In the genomic region with DNA sequence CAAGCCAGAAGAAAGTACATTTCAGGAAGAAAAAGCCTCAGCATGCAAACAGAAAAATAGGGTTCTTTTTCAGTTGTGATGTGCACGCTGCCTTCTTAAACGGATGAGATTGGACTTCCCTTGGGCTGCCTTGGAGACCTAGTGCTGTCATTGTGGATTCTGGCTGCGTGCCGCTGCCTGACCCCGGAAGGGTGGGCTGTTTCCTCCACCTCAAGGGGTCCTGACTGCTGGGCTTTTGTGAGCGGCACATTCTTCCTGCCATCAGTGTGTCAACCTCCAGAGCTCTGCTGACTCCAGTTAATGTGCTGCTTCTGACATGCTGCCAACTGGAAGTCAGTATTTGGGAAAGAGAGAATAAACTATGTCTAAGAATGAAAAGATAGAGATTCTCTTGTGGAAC, we compare ENCODE assay signal across 2 cellular contexts.
TF ChIP-seq lines count a peak whose summit lies in the region.

No MANE protein-coding gene starts in this region.

TF ChIP-seq in liver, 16 proteins besides CTCF, POLR2A, EP300 and RAD21:
- TF ChIP-seq NR2F2 (IDR thresholded peaks at IDR 0.05) = peak; percentile 43
- TF ChIP-seq RXRA (IDR thresholded peaks at IDR 0.05) = no peak

TF ChIP-seq in HepG2, 621 proteins besides CTCF, POLR2A, EP300 and RAD21:
- TF ChIP-seq ZNF670 (CRISPR knock-in tag; IDR thresholded peaks at IDR 0.05; ENCODE audit: borderline replicate concordance) = no peak
- no peak for TF ChIP-seq ZNF3 (CRISPR knock-in tag; IDR thresholded peaks at IDR 0.05)
- TF ChIP-seq KLF6 (CRISPR knock-in tag; IDR thresholded peaks at IDR 0.05) = no peak
- no peak for TF ChIP-seq NRL (CRISPR knock-in tag; IDR thresholded peaks at IDR 0.05; ENCODE audit: borderline replicate concordance)
- no peak for TF ChIP-seq LBX2 (CRISPR knock-in tag; IDR thresholded peaks at IDR 0.05; ENCODE audit: borderline replicate concordance)
- TF ChIP-seq FOXP4 (CRISPR knock-in tag; IDR thresholded peaks at IDR 0.05) = no peak
- no peak for TF ChIP-seq ZC3H4 (CRISPR knock-in tag; IDR thresholded peaks at IDR 0.05; ENCODE audit: borderline replicate concordance)
- TF ChIP-seq, protein P1, sequence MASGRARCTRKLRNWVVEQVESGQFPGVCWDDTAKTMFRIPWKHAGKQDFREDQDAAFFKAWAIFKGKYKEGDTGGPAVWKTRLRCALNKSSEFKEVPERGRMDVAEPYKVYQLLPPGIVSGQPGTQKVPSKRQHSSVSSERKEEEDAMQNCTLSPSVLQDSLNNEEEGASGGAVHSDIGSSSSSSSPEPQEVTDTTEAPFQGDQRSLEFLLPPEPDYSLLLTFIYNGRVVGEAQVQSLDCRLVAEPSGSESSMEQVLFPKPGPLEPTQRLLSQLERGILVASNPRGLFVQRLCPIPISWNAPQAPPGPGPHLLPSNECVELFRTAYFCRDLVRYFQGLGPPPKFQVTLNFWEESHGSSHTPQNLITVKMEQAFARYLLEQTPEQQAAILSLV (CRISPR knock-in tag; IDR thresholded peaks at IDR 0.05; ENCODE audit: borderline replicate concordance) = no peak
- no peak for TF ChIP-seq AGO1 (IDR thresholded peaks at IDR 0.05; ENCODE audit: low read depth, low read length, poor library complexity, severe bottlenecking)
- no peak for TF ChIP-seq TRIM24 (CRISPR knock-in tag; IDR thresholded peaks at IDR 0.05)
- TF ChIP-seq, protein P2, sequence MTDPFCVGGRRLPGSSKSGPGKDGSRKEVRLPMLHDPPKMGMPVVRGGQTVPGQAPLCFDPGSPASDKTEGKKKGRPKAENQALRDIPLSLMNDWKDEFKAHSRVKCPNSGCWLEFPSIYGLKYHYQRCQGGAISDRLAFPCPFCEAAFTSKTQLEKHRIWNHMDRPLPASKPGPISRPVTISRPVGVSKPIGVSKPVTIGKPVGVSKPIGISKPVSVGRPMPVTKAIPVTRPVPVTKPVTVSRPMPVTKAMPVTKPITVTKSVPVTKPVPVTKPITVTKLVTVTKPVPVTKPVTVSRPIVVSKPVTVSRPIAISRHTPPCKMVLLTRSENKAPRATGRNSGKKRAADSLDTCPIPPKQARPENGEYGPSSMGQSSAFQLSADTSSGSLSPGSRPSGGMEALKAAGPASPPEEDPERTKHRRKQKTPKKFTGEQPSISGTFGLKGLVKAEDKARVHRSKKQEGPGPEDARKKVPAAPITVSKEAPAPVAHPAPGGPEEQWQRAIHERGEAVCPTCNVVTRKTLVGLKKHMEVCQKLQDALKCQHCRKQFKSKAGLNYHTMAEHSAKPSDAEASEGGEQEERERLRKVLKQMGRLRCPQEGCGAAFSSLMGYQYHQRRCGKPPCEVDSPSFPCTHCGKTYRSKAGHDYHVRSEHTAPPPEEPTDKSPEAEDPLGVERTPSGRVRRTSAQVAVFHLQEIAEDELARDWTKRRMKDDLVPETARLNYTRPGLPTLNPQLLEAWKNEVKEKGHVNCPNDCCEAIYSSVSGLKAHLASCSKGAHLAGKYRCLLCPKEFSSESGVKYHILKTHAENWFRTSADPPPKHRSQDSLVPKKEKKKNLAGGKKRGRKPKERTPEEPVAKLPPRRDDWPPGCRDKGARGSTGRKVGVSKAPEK (CRISPR knock-in tag; IDR thresholded peaks at IDR 0.05; ENCODE audit: borderline replicate concordance) = no peak
- TF ChIP-seq ZNF720 (CRISPR knock-in tag; IDR thresholded peaks at IDR 0.05) = no peak
- TF ChIP-seq LCORL (IDR thresholded peaks at IDR 0.05) = no peak
- TF ChIP-seq LCORL (CRISPR knock-in tag; IDR thresholded peaks at IDR 0.05) = no peak
- TF ChIP-seq ZNF260 (CRISPR knock-in tag; IDR thresholded peaks at IDR 0.05; ENCODE audit: borderline replicate concordance, low read depth) = no peak
- no peak for TF ChIP-seq ZSCAN21 (CRISPR knock-in tag; IDR thresholded peaks at IDR 0.05; ENCODE audit: borderline replicate concordance)
- no peak for TF ChIP-seq MAF1 (CRISPR knock-in tag; IDR thresholded peaks at IDR 0.05; ENCODE audit: borderline replicate concordance)
- TF ChIP-seq, protein P3, sequence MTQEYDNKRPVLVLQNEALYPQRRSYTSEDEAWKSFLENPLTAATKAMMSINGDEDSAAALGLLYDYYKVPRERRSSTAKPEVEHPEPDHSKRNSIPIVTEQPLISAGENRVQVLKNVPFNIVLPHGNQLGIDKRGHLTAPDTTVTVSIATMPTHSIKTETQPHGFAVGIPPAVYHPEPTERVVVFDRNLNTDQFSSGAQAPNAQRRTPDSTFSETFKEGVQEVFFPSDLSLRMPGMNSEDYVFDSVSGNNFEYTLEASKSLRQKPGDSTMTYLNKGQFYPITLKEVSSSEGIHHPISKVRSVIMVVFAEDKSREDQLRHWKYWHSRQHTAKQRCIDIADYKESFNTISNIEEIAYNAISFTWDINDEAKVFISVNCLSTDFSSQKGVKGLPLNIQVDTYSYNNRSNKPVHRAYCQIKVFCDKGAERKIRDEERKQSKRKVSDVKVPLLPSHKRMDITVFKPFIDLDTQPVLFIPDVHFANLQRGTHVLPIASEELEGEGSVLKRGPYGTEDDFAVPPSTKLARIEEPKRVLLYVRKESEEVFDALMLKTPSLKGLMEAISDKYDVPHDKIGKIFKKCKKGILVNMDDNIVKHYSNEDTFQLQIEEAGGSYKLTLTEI (CRISPR knock-in tag; conservative IDR thresholded peaks at IDR 0.05) = no peak
